Comparison of ENCODE assay signal across 8 cellular contexts in the genomic region with DNA sequence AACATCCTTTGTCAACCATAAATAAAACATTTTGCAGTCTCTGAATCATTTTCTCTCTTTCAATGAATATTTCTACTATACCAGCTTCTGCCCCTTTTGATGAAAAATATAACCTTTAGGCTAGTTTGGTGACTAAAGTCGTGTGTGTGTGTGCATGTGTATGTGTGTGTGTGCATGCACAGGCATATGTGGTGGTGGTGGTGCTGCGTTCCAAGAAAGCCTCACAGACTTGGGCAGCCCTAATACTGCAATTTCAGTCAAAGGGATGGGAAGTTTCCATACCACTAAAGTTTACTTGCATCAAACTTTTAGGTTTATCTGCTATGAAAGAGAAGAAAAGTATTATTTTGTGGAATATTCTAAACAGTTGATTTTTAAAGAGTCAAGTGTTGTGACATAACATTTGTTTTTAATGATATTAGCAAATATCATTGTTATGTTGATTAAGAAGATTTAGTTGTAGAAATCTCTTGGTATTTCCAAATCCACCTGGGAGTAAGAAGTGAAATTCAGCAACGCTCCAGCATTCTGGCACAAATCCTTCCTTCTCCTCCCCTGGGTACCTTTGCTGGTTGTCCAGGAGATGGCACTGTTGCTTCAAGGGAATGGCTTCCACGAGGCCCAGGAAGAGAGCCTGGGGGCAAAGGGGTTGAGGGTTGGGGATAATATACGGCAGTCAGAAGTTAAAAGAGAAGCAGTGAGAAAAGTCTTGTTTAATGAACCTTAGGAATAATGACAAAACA. TPM values are rescaled to one million over a fixed set of nuclear protein-coding genes. Genes with fewer than 3 reads are reported as not detected.
A peak's percentile ranks its signal among the peaks of the same experiment; 100 is the strongest.
DNase-seq lines count a peak whose midpoint lies in the region; ATAC-seq and TF ChIP-seq lines count a peak whose summit lies in the region.

No MANE protein-coding gene starts in this region.

- POLR2A ChIA-PET in RWPE1 (lab: Yijun Ruan, JAX; ENCODE audit: low non-redundant PET) = no interaction called here

- H3K4me3 ChIP-seq in epithelial cell of proximal tubule (ENCODE audit: low read depth, low read length) = no peak overlapping the region

- TF ChIP-seq CTCF in RWPE1 (conservative IDR thresholded peaks at IDR 0.05; ENCODE audit: low read depth) = peak; percentile 88
- peak; percentile 99 for TF ChIP-seq CTCF in epithelial cell of proximal tubule (conservative IDR thresholded peaks at IDR 0.05; ENCODE audit: low read depth, low read length)

- ATAC-seq in GM21423 (IDR thresholded peaks at IDR 0.05; ENCODE audit: unreplicated experiment) = peak; percentile 72
- no peak for ATAC-seq in HG03095 (IDR thresholded peaks at IDR 0.05; ENCODE audit: unreplicated experiment)

- H3K27ac ChIP-seq in RWPE1 = no peak overlapping the region

- DNase-seq in DMS153 treated with DMSO at 0.1 percent for 48 hours (lab: John Stamatoyannopoulos, UW; ENCODE audit: unreplicated experiment) = peak; percentile 55
- DNase-seq in LoVo (ENCODE audit: low spot score) = peak; percentile 81
- DNase-seq in RWPE1 (ENCODE audit: low spot score) = peak; percentile 80
- DNase-seq in epithelial cell of proximal tubule (ENCODE audit: low read depth) = no peak
- DNase-seq in midbrain (lab: John Stamatoyannopoulos, UW) = peak; percentile 83
- DNase-seq in effector CD8-positive, alpha-beta T cell (lab: John Stamatoyannopoulos, UW) = no peak

- CTCF ChIA-PET in RWPE1 (lab: Yijun Ruan, JAX) = interaction anchor here (0.6 to 4.6 kb wide), 11 partner anchors 15 to 379 kb away, joined by 3 to 27 read pairs (median 4); no protein-coding TSS in a partner anchor

RNA-seq across cellular contexts. Expression of a gene that starts 41.5 kb away (rescaled TPM):
- total RNA-seq in epithelial cell of proximal tubule = 0.17 TPM in 1 of 2 replicates, not detected in the other

Comparison
In these comparisons a context has a peak if more than half of its experiments do, and no peak if none do; other contexts are left out.
1. DNase-seq: peak in DMS153 treated with DMSO at 0.1 percent for 48 hours (single experiment), LoVo (single experiment), RWPE1 (single experiment) and midbrain (single experiment); none in epithelial cell of proximal tubule (single experiment) and effector CD8-positive, alpha-beta T cell (single experiment).